ENCODE assay signal across 15 cellular contexts in the genomic region with DNA sequence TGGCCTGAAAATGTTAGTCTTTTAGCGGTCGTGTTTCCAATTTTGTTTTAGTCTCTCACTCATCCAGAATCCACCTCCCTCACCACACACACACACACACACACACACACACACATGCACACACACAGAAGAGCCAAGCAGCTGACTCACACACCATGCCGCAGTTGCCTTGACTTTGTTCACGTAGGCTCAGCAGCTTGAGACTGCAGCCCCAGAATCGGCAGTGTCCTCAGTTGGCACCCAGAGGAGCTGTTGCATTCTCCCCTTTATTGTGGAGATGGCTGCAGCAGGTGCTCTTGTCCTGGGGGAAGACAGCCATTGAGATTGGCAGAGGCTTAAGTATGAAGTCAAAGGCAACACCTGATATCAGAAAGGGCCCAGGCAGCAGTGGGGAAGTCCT. TPM values are rescaled to one million over a fixed set of nuclear protein-coding genes. Genes with fewer than 3 reads are reported as not detected.
DNase-seq lines count a peak whose midpoint lies in the region; ATAC-seq, FAIRE-seq and TF ChIP-seq lines count a peak whose summit lies in the region.
"Had no signal": no experiment of that assay in that cellular context is flagged by ENCODE, and none has a peak within 500 bp of the region (broad histone marks: within the 10 kb centered on the region; RNA-seq: fewer than 3 reads in every experiment).

No MANE protein-coding gene starts in this region.

- no peaks in the 10 kb centered on the region for H4K20me1 ChIP-seq in hepatocyte (ENCODE audit: insufficient read depth, poor library complexity, severe bottlenecking)

- no peaks in the 10 kb centered on the region for H3K9me2 ChIP-seq in hepatocyte (replicated peaks; ENCODE audit: insufficient read depth)

- no peaks in the 10 kb centered on the region for H3K36me3 ChIP-seq in vagina
- H3K36me3 ChIP-seq in hepatocyte (replicated peaks; ENCODE audit: insufficient read depth, low read depth): no peaks in the 10 kb centered on the region
- H3K36me3 ChIP-seq: esophagus muscularis mucosa had no signal

- H3K27me3 ChIP-seq in vagina (no peaks in the 10 kb centered on the region), hepatocyte (no peaks in the 10 kb centered on the region)
- H3K27me3 ChIP-seq: esophagus muscularis mucosa had no signal

- no peaks in the 10 kb centered on the region; the same call in none of the 2 replicates for H3K27me3 Mint-ChIP-seq in WTC11 (ENCODE audit: low read depth)
- H3K27me3 Mint-ChIP-seq: brain had no signal

- CTCF ChIA-PET in WTC11 (lab: Charles Lee): interaction anchor here (1.4 to 2.4 kb wide), 3 partner anchors 8 to 63 kb away, joined by 5 to 10 read pairs (median 6); a partner anchor contains a TSS

- no peaks in the 10 kb centered on the region for H3K79me2 ChIP-seq in hepatocyte

- H3K4me3 ChIP-seq in fibroblast of pulmonary artery (replicated peaks; ENCODE audit: low read depth, low read length): no peak overlapping the region
- no peak overlapping the region for H3K4me3 ChIP-seq in vagina
- H3K4me3 ChIP-seq in hepatocyte: no peak overlapping the region
- H3K4me3 ChIP-seq: esophagus muscularis mucosa had no signal

- no peak overlapping the region for H3K4me2 ChIP-seq in hepatocyte

- H3K36me3 Mint-ChIP-seq in WTC11: no peaks in the 10 kb centered on the region
- H3K36me3 Mint-ChIP-seq: brain had no signal

- H2AFZ ChIP-seq in hepatocyte: no peak overlapping the region

- no peaks in the 10 kb centered on the region for H3K9me3 Mint-ChIP-seq in WTC11
- H3K9me3 Mint-ChIP-seq: activated T-cell treated with anti-CD3 and anti-CD28 coated beads, Interleukin-2, amount 50 U/mL, for 72 hours; brain had no signal

- H3K9me3 ChIP-seq in vagina: no peaks in the 10 kb centered on the region
- H3K9me3 ChIP-seq in hepatocyte (ENCODE audit: low read depth): no peaks in the 10 kb centered on the region
- H3K9me3 ChIP-seq: esophagus muscularis mucosa had no signal

- no peak overlapping the region for H3K4me3 Mint-ChIP-seq in WTC11
- H3K4me3 Mint-ChIP-seq: activated T-cell treated with anti-CD3 and anti-CD28 coated beads, Interleukin-2, amount 50 U/mL, for 72 hours; brain had no signal

- FAIRE-seq in H54 (lab: Jason Lieb, UNC): peak; percentile 89

- H3K27ac ChIP-seq in vagina (no peak overlapping the region), hepatocyte (no peak overlapping the region)
- H3K27ac ChIP-seq: esophagus muscularis mucosa had no signal

- no peak for TF ChIP-seq POLR2A in H54 (IDR thresholded peaks at IDR 0.05; ENCODE audit: low read depth, low read length)
- TF ChIP-seq POLR2A in vagina (IDR thresholded peaks at IDR 0.05): no peak

- POLR2A ChIA-PET in WTC11 (lab: Charles Lee): no interaction called here

- ATAC-seq in WTC11 (peak; percentile 75), sciatic nerve (peak; percentile 60), GM19467 (IDR thresholded peaks at IDR 0.05; ENCODE audit: unreplicated experiment) (no peak)
- ATAC-seq: activated CD4-positive, CD25-positive, alpha-beta regulatory T cell treated with anti-CD3 and anti-CD28 coated beads, Interleukin-2, amount 50 U/mL, for 24 hours; activated T-cell treated with anti-CD3 and anti-CD28 coated beads, Interleukin-2, amount 50 U/mL, for 72 hours had no signal

- peaks cover 46% of the 10 kb centered on the region for H3K4me1 Mint-ChIP-seq in WTC11
- H3K4me1 Mint-ChIP-seq: brain had no signal

- intact Hi-C loops in sciatic nerve (cut with DNase I): no loop called here
- intact Hi-C loops in vagina (cut with DNase I): no loop called here

- TF ChIP-seq CTCF in WTC11 (IDR thresholded peaks at IDR 0.05) (no peak), fibroblast of pulmonary artery (IDR thresholded peaks at IDR 0.05; ENCODE audit: low read length, missing control alignments) (no peak), vagina (IDR thresholded peaks at IDR 0.05) (no peak), hepatocyte (IDR thresholded peaks at IDR 0.05; ENCODE audit: poor library complexity) (no peak)

- H3K4me1 ChIP-seq in vagina (no peaks in the 10 kb centered on the region), hepatocyte (ENCODE audit: insufficient read depth) (no peaks in the 10 kb centered on the region)
- H3K4me1 ChIP-seq: esophagus muscularis mucosa had no signal

- peak; percentile 35 for DNase-seq in H54 (ENCODE audit: insufficient read length, low spot score)
- DNase-seq in WTC11 (ENCODE audit: low spot score): no peak
- DNase-seq in fibroblast of pulmonary artery (ENCODE audit: low read depth): peak; percentile 65
- no peak for DNase-seq in sciatic nerve (ENCODE audit: low spot score)
- no peak for DNase-seq in vagina (ENCODE audit: extremely low spot score in 2 of 2)
- DNase-seq in NCI-H69 (lab: John Stamatoyannopoulos, UW): no peak
- no peak for DNase-seq in hepatocyte (ENCODE audit: low spot score)
- DNase-seq: activated T-cell treated with anti-CD3 and anti-CD28 coated beads, Interleukin-2, amount 50 U/mL, for 72 hours; Calu3; NCI-H510A treated with DMSO at 0.1 percent for 48 hours; stimulated activated CD4-positive, alpha-beta T cell treated with anti-CD3 and anti-CD28 coated beads, Interleukin-4, amount 100 ng/mL, for 4 hours had no signal

- 62% methylated on average over 5 of the region's 5 CpGs for WGBS in hepatocyte (ENCODE audit: low lambda C conversion rate, missing lambda C conversion rate)

- H3K27ac Mint-ChIP-seq in WTC11: no peak overlapping the region; the same call in 1 of the 2 replicates
- H3K27ac Mint-ChIP-seq: activated T-cell treated with anti-CD3 and anti-CD28 coated beads, Interleukin-2, amount 50 U/mL, for 72 hours; brain had no signal

TF ChIP-seq in WTC11, 78 proteins besides CTCF, POLR2A, EP300 and RAD21:
- TF ChIP-seq, protein P1, sequence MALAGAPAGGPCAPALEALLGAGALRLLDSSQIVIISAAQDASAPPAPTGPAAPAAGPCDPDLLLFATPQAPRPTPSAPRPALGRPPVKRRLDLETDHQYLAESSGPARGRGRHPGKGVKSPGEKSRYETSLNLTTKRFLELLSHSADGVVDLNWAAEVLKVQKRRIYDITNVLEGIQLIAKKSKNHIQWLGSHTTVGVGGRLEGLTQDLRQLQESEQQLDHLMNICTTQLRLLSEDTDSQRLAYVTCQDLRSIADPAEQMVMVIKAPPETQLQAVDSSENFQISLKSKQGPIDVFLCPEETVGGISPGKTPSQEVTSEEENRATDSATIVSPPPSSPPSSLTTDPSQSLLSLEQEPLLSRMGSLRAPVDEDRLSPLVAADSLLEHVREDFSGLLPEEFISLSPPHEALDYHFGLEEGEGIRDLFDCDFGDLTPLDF (CRISPR knock-in tag; IDR thresholded peaks at IDR 0.05): no peak

RNA-seq across cellular contexts. Expression of a gene that starts 20.9 kb away (rescaled TPM):
- 0.05 to 0.11 TPM (median 0.07 TPM) in 3 replicates for total RNA-seq in WTC11 (2021)
- total RNA-seq in sciatic nerve: 6.6 TPM
- 22.3 TPM for total RNA-seq in vagina
- total RNA-seq in hepatocyte: 21.9 and 24.1 TPM in 2 replicates
- polyA plus RNA-seq in hepatocyte: 15.0 and 23.1 TPM in 2 replicates
- total RNA-seq: Calu3 had no signal

Comparison
In these comparisons a context has a peak if more than half of its experiments do, and no peak if none do; other contexts are left out.
1. DNase-seq: peak in H54 (single experiment) and fibroblast of pulmonary artery (single experiment); none in WTC11 (single experiment), sciatic nerve (single experiment), vagina (0 of 2), NCI-H69 (single experiment) and hepatocyte (single experiment).